8 cellular contexts compared by ENCODE assay signal in the genomic region with DNA sequence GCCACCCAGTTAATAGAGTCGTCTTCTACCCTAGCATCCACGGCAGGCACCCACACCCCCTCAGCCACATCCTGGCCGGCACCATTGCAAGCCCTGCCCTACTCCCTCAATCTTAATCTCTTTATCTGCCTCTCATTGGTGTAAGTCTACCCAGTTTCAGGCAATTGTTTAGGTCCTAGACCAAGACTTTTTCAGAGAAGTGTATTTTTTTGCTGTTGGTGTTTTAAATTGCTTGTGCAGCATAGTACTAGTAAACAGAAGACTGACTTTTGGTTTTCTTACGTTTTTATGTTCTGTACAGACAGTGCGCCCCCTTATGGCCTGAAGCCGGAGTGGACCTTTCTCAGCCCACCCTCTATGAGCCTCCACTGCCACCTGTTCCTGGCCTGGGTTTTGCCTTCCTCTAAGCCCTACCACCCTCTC. TPM values are rescaled to one million over a fixed set of nuclear protein-coding genes. Genes with fewer than 3 reads are reported as not detected.
DNase-seq lines count a peak whose midpoint lies in the region; ATAC-seq and TF ChIP-seq lines count a peak whose summit lies in the region.

No MANE protein-coding gene starts in this region.

- H3K36me3 ChIP-seq in right atrium auricular region (no peaks in the 10 kb centered on the region), OCI-LY7 (ENCODE audit: insufficient read depth, low read length) (peaks cover 14% of the 10 kb centered on the region)

- DNase-seq in Right ventricle myocardium inferior (ENCODE audit: missing footprints) (peak; percentile 69), right atrium auricular region (ENCODE audit: low spot score) (no peak), OCI-LY7 (ENCODE audit: low spot score) (peak; percentile 87), cardiac septum (ENCODE audit: low spot score) (peak; percentile 78), NCI-H2107 treated with DMSO at 0.1 percent for 48 hours (lab: John Stamatoyannopoulos, UW; ENCODE audit: unreplicated experiment) (no peak)
- DNase-seq in activated T-cell treated with anti-CD3 and anti-CD28 coated beads, Interleukin-2, amount 50 U/mL, for 48 hours: peak; percentile 82 to 85
- DNase-seq in stimulated activated CD4-positive, alpha-beta T cell treated with anti-CD3 and anti-CD28 coated beads, Interleukin-4, amount 100 ng/mL, for 4 hours: peak; percentile 70 to 72

- POLR2A ChIA-PET in OCI-LY7 (lab: Charles Lee): no interaction called here

- H3K9me2 ChIP-seq in OCI-LY7 (ENCODE audit: insufficient read depth, low read length): no peaks in the 10 kb centered on the region

- no TSS peak for BruUV-seq in OCI-LY7 (replicated peaks; lab: Mats Ljungman, UMichigan)

- H3K4me1 ChIP-seq in right atrium auricular region: no peaks in the 10 kb centered on the region
- peaks cover 32% of the 10 kb centered on the region for H3K4me1 ChIP-seq in OCI-LY7 (ENCODE audit: insufficient read depth, low read length, poor library complexity, severe bottlenecking)

- H3K9me3 ChIP-seq in right atrium auricular region (no peaks in the 10 kb centered on the region), OCI-LY7 (ENCODE audit: low read length) (no peaks in the 10 kb centered on the region)

- peak overlapping the region; percentile 89 for H3K4me2 ChIP-seq in OCI-LY7 (ENCODE audit: low read length)

- H3K27me3 ChIP-seq in right atrium auricular region: no peaks in the 10 kb centered on the region

- 0 out of 2 replicates have a peak, but pooled peaks cover 7% of the 10 kb centered on the region for H4K20me1 ChIP-seq in OCI-LY7 (ENCODE audit: insufficient read depth, low read length)

- intact Hi-C loops in Right ventricle myocardium inferior (cut with DNase I): no loop called here
- intact Hi-C loops in OCI-LY7 (cut with micrococcal nuclease; ENCODE audit: unreplicated experiment): loop anchor here (2.0 to 5.0 kb wide), 5 partner anchors 23 to 842 kb away; partner anchors contain the start of genes LRCH1 and TPT1
- intact Hi-C loops in cardiac septum (cut with DNase I): no loop called here

- CTCF ChIA-PET in OCI-LY7 (lab: Charles Lee; ENCODE audit: unreplicated experiment): no interaction called here

- H3K27ac ChIP-seq in right atrium auricular region (no peak overlapping the region), OCI-LY7 (ENCODE audit: low read depth, low read length, poor library complexity, severe bottlenecking) (peak overlapping the region; percentile 92)

- H2AFZ ChIP-seq in OCI-LY7 (ENCODE audit: low read length): peak overlapping the region; percentile 93

- peak; percentile 50 for ATAC-seq in Right ventricle myocardium inferior
- ATAC-seq in HG03025 (IDR thresholded peaks at IDR 0.05; ENCODE audit: low FRiP score, unreplicated experiment): peak; percentile 43

- H3K79me2 ChIP-seq in OCI-LY7 (ENCODE audit: insufficient read depth, low read depth, low read length): peaks cover 45% of the 10 kb centered on the region

- H3K4me3 ChIP-seq in right atrium auricular region: no peak overlapping the region
- peak overlapping the region; percentile 92 for H3K4me3 ChIP-seq in OCI-LY7 (ENCODE audit: low read depth, low read length, poor library complexity, severe bottlenecking)

- TF ChIP-seq CTCF in right atrium auricular region (IDR thresholded peaks at IDR 0.05) (peak in 1 of 2 donors; percentile 40), OCI-LY7 (conservative IDR thresholded peaks at IDR 0.05; ENCODE audit: low read length) (peak; percentile 99)

RNA-seq across cellular contexts. Expression of gene LCP1, which starts 2.3 kb away (rescaled TPM):
- 26.4 TPM for total RNA-seq in Right ventricle myocardium inferior
- 10 to 100 TPM in 1 of 2 donors, 1 to 10 TPM in 1; 8.6 to 31.7 TPM for total RNA-seq in right atrium auricular region
- 292 and 319 TPM in 2 replicates for total RNA-seq in OCI-LY7 (2014; rRNA removed; shearing (Covaris generic))
- 546 and 565 TPM in 2 replicates for total RNA-seq in OCI-LY7 (2022)
- 13.2 TPM for total RNA-seq in cardiac septum

RNA-seq across cellular contexts. Expression of gene LRRC63, which starts 27.4 kb away (rescaled TPM):
- total RNA-seq in Right ventricle myocardium inferior (not detected), right atrium auricular region (not detected), OCI-LY7 (2022) (not detected in 2 replicates), cardiac septum (not detected)
- total RNA-seq in OCI-LY7 (2014; rRNA removed; shearing (Covaris generic)): not detected in 2 replicates

Comparison
In these comparisons a context has a peak if more than half of its experiments do, and no peak if none do; other contexts are left out.
1. DNase-seq: peak in Right ventricle myocardium inferior (single experiment), OCI-LY7 (single experiment), activated T-cell treated with anti-CD3 and anti-CD28 coated beads, Interleukin-2, amount 50 U/mL, for 48 hours (2 of 2), cardiac septum (single experiment) and stimulated activated CD4-positive, alpha-beta T cell treated with anti-CD3 and anti-CD28 coated beads, Interleukin-4, amount 100 ng/mL, for 4 hours (2 of 2); none in right atrium auricular region (single experiment) and NCI-H2107 treated with DMSO at 0.1 percent for 48 hours (single experiment).
2. RNA of gene LCP1, which starts 2.3 kb away (total RNA-seq): 292 to 565 TPM in OCI-LY7; 8.6 to 31.7 TPM in right atrium auricular region, 26.4 TPM in Right ventricle myocardium inferior (single experiment) and 13.2 TPM in cardiac septum (single experiment); every median in the first group is over 4 times any median in the second.